ENCODE assay signal across 8 cellular contexts in the genomic region with DNA sequence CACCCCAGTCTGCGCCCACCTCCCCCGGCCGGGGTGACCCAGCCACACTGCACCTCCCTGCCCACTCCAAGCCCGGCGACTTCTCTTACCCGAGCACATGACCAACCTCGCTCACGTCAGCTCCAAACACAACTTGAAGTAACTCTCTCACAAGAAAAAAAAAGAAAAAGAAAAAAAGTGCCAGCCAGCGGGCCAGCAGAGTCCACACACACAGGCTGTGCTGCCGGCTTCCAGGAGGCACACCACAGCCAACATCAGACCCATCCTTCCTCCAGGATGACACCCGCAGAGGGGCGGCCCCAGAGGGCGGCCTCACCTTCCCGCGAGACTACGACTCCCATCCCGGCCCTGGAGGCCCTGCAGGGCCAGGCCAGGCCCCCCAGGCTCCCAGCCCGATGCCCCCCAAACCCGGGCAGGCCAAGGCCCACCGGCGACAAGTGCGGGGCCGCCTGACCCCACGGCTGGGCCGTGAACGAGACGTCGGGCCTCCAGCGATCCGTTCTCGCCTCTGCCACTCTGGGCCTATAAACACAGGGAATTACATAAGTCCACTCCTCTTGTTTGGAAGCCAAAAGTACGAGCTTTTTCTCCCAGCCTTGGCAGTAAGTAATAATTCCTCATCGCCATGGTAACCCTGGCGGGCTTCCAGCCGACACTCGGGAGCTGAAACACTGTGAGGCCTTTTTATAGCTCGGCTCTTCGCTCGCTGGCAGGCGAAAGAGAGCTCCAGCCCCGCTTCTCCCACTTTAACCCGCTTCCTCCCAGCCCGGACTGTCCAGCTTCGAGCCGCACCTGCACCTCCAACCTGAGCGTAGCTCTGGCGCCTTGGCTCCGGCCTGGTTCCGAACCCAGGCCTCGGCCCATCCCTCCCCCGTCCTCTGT. TPM values are rescaled to one million over a fixed set of nuclear protein-coding genes. Genes with fewer than 3 reads are reported as not detected.
DNase-seq lines count a peak whose midpoint lies in the region; ATAC-seq and TF ChIP-seq lines count a peak whose summit lies in the region.

No MANE protein-coding gene starts in this region.

- H4K8ac ChIP-seq in IMR-90 (ENCODE audit: low read depth in 2 of 2, low read length in 2 of 2) (peak overlapping the region in 1 of 2 experiments; percentile 52; a peak in 2 of 4 replicates), mesenchymal stem cell (ENCODE audit: low read length) (peak overlapping the region; percentile 77)

- H3K4me1 ChIP-seq in IMR-90 (ENCODE audit: control insufficient read depth, insufficient read depth, low read length) (peaks cover 37% of the 10 kb centered on the region), endodermal cell (ENCODE audit: control insufficient read depth, insufficient read depth, low read length) (peaks cover under 1% of the 10 kb centered on the region), mesenchymal stem cell (ENCODE audit: control insufficient read depth, insufficient read depth, low read depth, low read length) (peaks cover 71% of the 10 kb centered on the region), transverse colon (peaks cover 50 to 69% (median 59%) of the 10 kb centered on the region in 4 donors)

- H3K23ac ChIP-seq in IMR-90 (ENCODE audit: low read depth, low read length) (no peak overlapping the region; the same call in 1 of the 2 replicates), mesenchymal stem cell (ENCODE audit: low read length in 2 of 2) (peak overlapping the region in 1 of 2 experiments; percentile 28)

- peak overlapping the region; percentile 74 for H4K91ac ChIP-seq in IMR-90 (ENCODE audit: insufficient read depth, low read depth, low read length)
- peak overlapping the region; percentile 85 for H4K91ac ChIP-seq in mesenchymal stem cell (ENCODE audit: low read length)

- BruUV-seq in IMR-90 (replicated peaks; lab: Mats Ljungman, UMichigan) = no TSS peak

- H3K9me3 Mint-ChIP-seq in endodermal cell = peaks cover 4% of the 10 kb centered on the region
- no peaks in the 10 kb centered on the region for H3K9me3 Mint-ChIP-seq in activated CD4-positive, alpha-beta memory T cell treated with anti-CD3 and anti-CD28 coated beads, Interleukin-2, amount 10 ng/mL, durations not matched to agents 7 days and 5 days

- no peak overlapping the region for H3K4me3 Mint-ChIP-seq in endodermal cell
- H3K4me3 Mint-ChIP-seq in activated CD4-positive, alpha-beta memory T cell treated with anti-CD3 and anti-CD28 coated beads, Interleukin-2, amount 10 ng/mL, durations not matched to agents 7 days and 5 days = no peak overlapping the region

- peaks cover 19% of the 10 kb centered on the region for H3K4me1 Mint-ChIP-seq in endodermal cell
- no peaks in the 10 kb centered on the region for H3K4me1 Mint-ChIP-seq in activated CD4-positive, alpha-beta memory T cell treated with anti-CD3 and anti-CD28 coated beads, Interleukin-2, amount 10 ng/mL, durations not matched to agents 7 days and 5 days

- H2BK20ac ChIP-seq in IMR-90 (ENCODE audit: low read depth, low read length) = no peak overlapping the region; the same call in 1 of the 2 replicates

- H3K56ac ChIP-seq in IMR-90 (ENCODE audit: extremely low read depth, insufficient read depth, low read length) = no peak overlapping the region; the same call in 1 of the 2 replicates

- TF ChIP-seq CTCF in IMR-90 (conservative IDR thresholded peaks at IDR 0.05; ENCODE audit: low read depth, low read length) (no peak), endodermal cell (conservative IDR thresholded peaks at IDR 0.05) (no peak), transverse colon (IDR thresholded peaks at IDR 0.05) (no peak)

- peak overlapping the region; percentile 93 for H2BK5ac ChIP-seq in IMR-90 (ENCODE audit: low read depth, low read length, poor library complexity, severe bottlenecking)
- H2BK5ac ChIP-seq in mesenchymal stem cell (ENCODE audit: low read depth, low read length, poor library complexity, severe bottlenecking) = peak overlapping the region; percentile 84

- H2AK5ac ChIP-seq in IMR-90 (ENCODE audit: low read depth, low read length) (peak overlapping the region; percentile 47), mesenchymal stem cell (ENCODE audit: low read length, severe bottlenecking) (peak overlapping the region; percentile 41)

- TF ChIP-seq POLR2A in IMR-90 (IDR thresholded peaks at IDR 0.05; ENCODE audit: low read depth, low read length) (no peak; the same call in 1 of the 2 replicates), transverse colon (IDR thresholded peaks at IDR 0.05) (peak; percentile 45)

- peak overlapping the region; percentile 69 for H2BK120ac ChIP-seq in IMR-90 (ENCODE audit: low read depth, low read length)
- peak overlapping the region; percentile 77 for H2BK120ac ChIP-seq in mesenchymal stem cell (ENCODE audit: low read depth, low read length)

- no peak for TF ChIP-seq EP300 in transverse colon (IDR thresholded peaks at IDR 0.05; ENCODE audit: low read depth)

- H3K27ac Mint-ChIP-seq in endodermal cell = peak overlapping the region; percentile 84
- no peak overlapping the region for H3K27ac Mint-ChIP-seq in activated CD4-positive, alpha-beta memory T cell treated with anti-CD3 and anti-CD28 coated beads, Interleukin-2, amount 10 ng/mL, durations not matched to agents 7 days and 5 days

- H3K4ac ChIP-seq in IMR-90 (ENCODE audit: low read depth, low read length) (peak overlapping the region; percentile 85), mesenchymal stem cell (ENCODE audit: low read depth in 1 of 2, low read length in 2 of 2) (peak overlapping the region; percentile 5 to 42)

- intact Hi-C loops in IMR-90 (cut with micrococcal nuclease) = loop anchor here (2.0 to 5.0 kb wide), 3 partner anchors 49 to 229 kb away; partner anchors contain the start of gene NCOR2
- intact Hi-C loops in transverse colon (cut with DNase I; ENCODE audit: low total_unique reads) = loop anchor here (5.0 to 10.0 kb wide), 3 partner anchors 34 to 153 kb away; partner anchors contain the start of gene NCOR2

- H2AFZ ChIP-seq in IMR-90 (replicated peaks; ENCODE audit: low read length, poor library complexity) (peak overlapping the region; percentile 85), mesenchymal stem cell (ENCODE audit: low read depth, low read length) (no peak overlapping the region)

- H3K4me3 ChIP-seq in IMR-90 (ENCODE audit: insufficient read depth, low read depth, low read length) (peak overlapping the region; percentile 19), endodermal cell (ENCODE audit: low read length) (no peak overlapping the region), mesenchymal stem cell (ENCODE audit: insufficient read depth in 1 of 2, low read depth in 1 of 2, low read length in 2 of 2) (peak overlapping the region; percentile 69 to 76), transverse colon (peak overlapping the region; percentile 22 to 50 (median 38))

- peaks cover 98% of the 10 kb centered on the region for H4K20me1 ChIP-seq in IMR-90 (ENCODE audit: insufficient read depth, low read length)

- DNase-seq in AG08395 (ENCODE audit: low spot score) = peak; percentile 94
- DNase-seq in IMR-90 = peak; percentile 99
- DNase-seq in RKO (ENCODE audit: low spot score) = peak; percentile 18
- DNase-seq in endodermal cell = peak; percentile 78
- peak; percentile 100 for DNase-seq in mesenchymal stem cell
- peak; percentile 97 for DNase-seq in transverse colon
- no peak for DNase-seq in activated CD4-positive, alpha-beta memory T cell treated with anti-CD3 and anti-CD28 coated beads, Interleukin-2, amount 10 ng/mL, durations not matched to agents 7 days and 5 days
- no peak for DNase-seq in stimulated activated CD4-positive, alpha-beta T cell treated with anti-CD3 and anti-CD28 coated beads, Interleukin-4, amount 100 ng/mL, for 24 hours

- peak; percentile 20; the same call in 1 of the 2 replicates for TF ChIP-seq RAD21 in IMR-90 (IDR thresholded peaks at IDR 0.05; ENCODE audit: low read length)

- peaks cover 2% of the 10 kb centered on the region; the same call in 1 of the 2 replicates for H3K36me3 ChIP-seq in IMR-90 (ENCODE audit: control insufficient read depth, insufficient read depth, low read length)
- H3K36me3 ChIP-seq in endodermal cell (ENCODE audit: control insufficient read depth, insufficient read depth, low read length) = peaks cover 5% of the 10 kb centered on the region
- H3K36me3 ChIP-seq in mesenchymal stem cell (ENCODE audit: control insufficient read depth in 1 of 2, insufficient read depth in 2 of 2, low read depth in 1 of 2, low read length in 2 of 2) = peaks cover 12 to 39% of the 10 kb centered on the region in 2 experiments
- no peaks in the 10 kb centered on the region for H3K36me3 ChIP-seq in transverse colon

- dilution Hi-C loops in IMR-90 (cut with HindIII; ENCODE audit: low sequenced_read_pairs, unreplicated experiment) = no loop called here

- ATAC-seq in IMR-90 (ENCODE audit: low read depth) = peak; percentile 78

- peaks cover 36% of the 10 kb centered on the region for H3K9me1 ChIP-seq in IMR-90 (ENCODE audit: insufficient read depth, low read length)

- H2AK9ac ChIP-seq in IMR-90 (replicated peaks; ENCODE audit: low read depth, low read length, poor library complexity) = peak overlapping the region; percentile 97

- CTCF ChIA-PET in IMR-90 (lab: Yijun Ruan, JAX) = interaction anchor here (0.7 to 1.5 kb wide), 3 partner anchors 30 to 249 kb away, joined by 3 to 4 read pairs (median 3); no protein-coding TSS in a partner anchor
- CTCF ChIA-PET in activated CD4-positive, alpha-beta memory T cell treated with anti-CD3 and anti-CD28 coated beads, Interleukin-2, amount 10 ng/mL, durations not matched to agents 7 days and 5 days (lab: Charles Lee) = interaction anchor here (1.4 kb wide), 1 partner anchor 110 kb away, joined by 3 read pairs; no protein-coding TSS in a partner anchor

- H3K18ac ChIP-seq in IMR-90 (ENCODE audit: low read depth, low read length) (peak overlapping the region; percentile 25), mesenchymal stem cell (ENCODE audit: low read depth in 1 of 2, low read length in 2 of 2) (peak overlapping the region; percentile 90 to 93)

- H3K4me2 ChIP-seq in IMR-90 (ENCODE audit: low read depth, low read length) (peak overlapping the region; percentile 76), mesenchymal stem cell (ENCODE audit: low read length, poor library complexity, severe bottlenecking) (peak overlapping the region; percentile 75)

- in situ Hi-C loops in IMR-90 (cut with MboI; ENCODE audit: low sequenced_read_pairs) (no loop called here), transverse colon (cut with MboI; ENCODE audit: low pct_ligation_motif_present in 1 of 4, low pct_unique_long_range_greater_than_20kb in 1 of 4, low sequenced_read_pairs in 3 of 4) (loop anchor here in 1 of 4 donors (10.0 kb wide), 1 partner anchor 47 kb away; the partner anchor contains the start of gene NCOR2)

- no peak overlapping the region for H4K5ac ChIP-seq in IMR-90 (ENCODE audit: low read depth, low read length)

- no peaks in the 10 kb centered on the region for H3K27me3 Mint-ChIP-seq in endodermal cell (ENCODE audit: insufficient read depth)
- H3K27me3 Mint-ChIP-seq in activated CD4-positive, alpha-beta memory T cell treated with anti-CD3 and anti-CD28 coated beads, Interleukin-2, amount 10 ng/mL, durations not matched to agents 7 days and 5 days = no peaks in the 10 kb centered on the region

- H2BK15ac ChIP-seq in IMR-90 (ENCODE audit: low read depth, low read length) (no peak overlapping the region), mesenchymal stem cell (ENCODE audit: low read depth, poor library complexity, severe bottlenecking) (peak overlapping the region; percentile 85)

- H2BK12ac ChIP-seq in mesenchymal stem cell (ENCODE audit: low read length in 2 of 2) = peak overlapping the region; percentile 42 to 59

- H3K9me3 ChIP-seq in IMR-90 (ENCODE audit: control insufficient read depth, insufficient read depth, low read length) (no peaks in the 10 kb centered on the region), endodermal cell (ENCODE audit: control insufficient read depth, low read length) (no peaks in the 10 kb centered on the region), mesenchymal stem cell (ENCODE audit: control insufficient read depth, low read length) (no peaks in the 10 kb centered on the region), transverse colon (no peaks in the 10 kb centered on the region)

- peak overlapping the region; percentile 85 for H3K27ac ChIP-seq in IMR-90 (ENCODE audit: insufficient read depth, low read length)
- H3K27ac ChIP-seq in endodermal cell (ENCODE audit: low read depth, low read length) = peak overlapping the region; percentile 97
- H3K27ac ChIP-seq in mesenchymal stem cell (ENCODE audit: low read length, poor library complexity, severe bottlenecking) = peak overlapping the region; percentile 87
- H3K27ac ChIP-seq in transverse colon = peak overlapping the region; percentile 96 to 100 (median 98)

- H3K14ac ChIP-seq in IMR-90 (replicated peaks; ENCODE audit: low read depth, low read length) = peak overlapping the region; percentile 71
- peak overlapping the region in 1 of 2 experiments; percentile 19 for H3K14ac ChIP-seq in mesenchymal stem cell (ENCODE audit: low read length in 2 of 2)

- POLR2A ChIA-PET in IMR-90 (lab: Charles Lee; ENCODE audit: unreplicated experiment) = interaction anchor here (0.6 kb wide), 2 partner anchors 130 to 199 kb away, joined by 3 to 8 read pairs; no protein-coding TSS in a partner anchor
- POLR2A ChIA-PET in activated CD4-positive, alpha-beta memory T cell treated with anti-CD3 and anti-CD28 coated beads, Interleukin-2, amount 10 ng/mL, durations not matched to agents 7 days and 5 days (lab: Charles Lee) = no interaction called here

- H3K36me3 Mint-ChIP-seq in endodermal cell (ENCODE audit: low read depth) = peaks cover 12% of the 10 kb centered on the region
- H3K36me3 Mint-ChIP-seq in activated CD4-positive, alpha-beta memory T cell treated with anti-CD3 and anti-CD28 coated beads, Interleukin-2, amount 10 ng/mL, durations not matched to agents 7 days and 5 days (ENCODE audit: low read depth) = no peaks in the 10 kb centered on the region

- H3K27me3 ChIP-seq in IMR-90 (ENCODE audit: control insufficient read depth, insufficient read depth, low read length) (no peaks in the 10 kb centered on the region), endodermal cell (ENCODE audit: control insufficient read depth, insufficient read depth, low read length, poor library complexity, severe bottlenecking) (no peaks in the 10 kb centered on the region), mesenchymal stem cell (ENCODE audit: control insufficient read depth in 1 of 2, insufficient read depth in 1 of 2, low read length in 2 of 2) (no peaks in the 10 kb centered on the region), transverse colon (no peaks in the 10 kb centered on the region)

- H3K79me1 ChIP-seq in IMR-90 (ENCODE audit: low read depth in 1 of 2, low read length in 2 of 2) (peaks cover 24 to 88% of the 10 kb centered on the region in 2 experiments), mesenchymal stem cell (replicated peaks; ENCODE audit: low read length, poor library complexity, severe bottlenecking) (peaks cover 3% of the 10 kb centered on the region)

- H3K9ac ChIP-seq in IMR-90 (ENCODE audit: low read depth, low read length) = peak overlapping the region; percentile 26; the same call in 1 of the 2 replicates
- no peak overlapping the region for H3K9ac ChIP-seq in endodermal cell (ENCODE audit: extremely low read depth, low read length, poor library complexity, severe bottlenecking)
- H3K9ac ChIP-seq in mesenchymal stem cell (ENCODE audit: low read length) = peak overlapping the region; percentile 95

- WGBS in IMR-90 (ENCODE audit: extremely low coverage in 2 of 2, insufficient read length in 1 of 2), 2 experiments = 0% methylated on average over 18 of the region's 51 CpGs; no CpG with 5 or more reads in 1 of the 2 experiments
- WGBS in endodermal cell (ENCODE audit: insufficient coverage in 1 of 2, insufficient read length in 1 of 2), 2 experiments = 68 to 85% methylated on average over 27 to 50 of the region's 51 CpGs
- WGBS in mesenchymal stem cell = 20% methylated on average over 50 of the region's 51 CpGs
- WGBS in transverse colon (ENCODE audit: low coverage in 1 of 2), 2 donors = 13% methylated on average over 49 of the region's 51 CpGs; no CpG with 5 or more reads in 1 of the 2 donors

RNA-seq across cellular contexts. Expression of gene NCOR2, which starts 49.1 kb away (rescaled TPM):
- 12.9 and 15.3 TPM in 2 replicates for total RNA-seq in IMR-90 (2012; rRNA removed)
- polyA plus RNA-seq in IMR-90 (2012; rRNA removed) = 40.8 and 50.2 TPM in 2 replicates
- polyA plus RNA-seq in IMR-90 (2012; cell fraction: cytosol; rRNA removed) = 55.0 and 56.1 TPM in 2 replicates
- 151 and 276 TPM in 2 replicates for polyA plus RNA-seq in IMR-90 (2012; cell fraction: nucleus; rRNA removed; ENCODE audit: low replicate concordance)
- total RNA-seq in endodermal cell = 100 to 1,000 TPM; 185 to 207 TPM
- polyA plus RNA-seq in endodermal cell (2013, experiment 1 of 2) = 112 TPM
- 110 TPM for polyA plus RNA-seq in endodermal cell (2013, experiment 2 of 2)
- 120 TPM for polyA plus RNA-seq in mesenchymal stem cell (2013, experiment 1 of 2)
- 113 TPM for polyA plus RNA-seq in mesenchymal stem cell (2013, experiment 2 of 2)
- 100 to 1,000 TPM in 2 of 4 donors, 10 to 100 TPM in 2; 72.1 to 460 (median 119) TPM for total RNA-seq in transverse colon
- total RNA-seq in activated CD4-positive, alpha-beta memory T cell treated with anti-CD3 and anti-CD28 coated beads, Interleukin-2, amount 10 ng/mL, durations not matched to agents 7 days and 5 days = 10 to 100 TPM; 88.9 to 90.8 TPM

Comparison
In these comparisons a context has a peak if more than half of its experiments do, and no peak if none do; other contexts are left out.
1. DNase-seq: peak in AG08395 (single experiment), IMR-90 (single experiment), RKO (single experiment), endodermal cell (single experiment), mesenchymal stem cell (single experiment) and transverse colon (single experiment); none in activated CD4-positive, alpha-beta memory T cell treated with anti-CD3 and anti-CD28 coated beads, Interleukin-2, amount 10 ng/mL, durations not matched to agents 7 days and 5 days (single experiment) and stimulated activated CD4-positive, alpha-beta T cell treated with anti-CD3 and anti-CD28 coated beads, Interleukin-4, amount 100 ng/mL, for 24 hours (single experiment).
2. Peak in every context shown above with its lines, with median percentiles within 50 percentile points of each other: H3K27ac ChIP-seq.